In genomic region chr14:99036594-99037293, GRCh38 we compare ENCODE assay signal across 10 cellular contexts.
A peak's percentile ranks its signal among the peaks of the same experiment; 100 is the strongest.
DNase-seq lines count a peak whose midpoint lies in the region; ATAC-seq and TF ChIP-seq lines count a peak whose summit lies in the region.
"Had no signal": no experiment of that assay in that cellular context is flagged by ENCODE, and none has a peak within 500 bp of the region (broad histone marks: within the 10 kb centered on the region; RNA-seq: fewer than 3 reads in every experiment).

No MANE protein-coding gene starts in this region.

- H3K4me1 ChIP-seq in colonic mucosa (no peaks in the 10 kb centered on the region), muscle layer of duodenum (ENCODE audit: control insufficient read depth in 1 of 2, insufficient read depth in 2 of 2, low read length in 2 of 2) (peaks cover 10 to 12% of the 10 kb centered on the region in 2 donors), aorta (ENCODE audit: control insufficient read depth in 1 of 2, insufficient read depth in 2 of 2, low read length in 2 of 2) (peaks cover 0 to 2% of the 10 kb centered on the region in 2 donors)

- no peaks in the 10 kb centered on the region for H3K27me3 Mint-ChIP-seq in activated T-cell treated with anti-CD3 and anti-CD28 coated beads, Interleukin-2, amount 50 U/mL, for 24 hours
- H3K27me3 Mint-ChIP-seq: stimulated activated naive CD8-positive, alpha-beta T cell treated with anti-CD3 and anti-CD28 coated beads, Interleukin-15, Interleukin-2, amounts not matched to agents 100 ng/mL and 50 ng/mL, for 24 hours had no signal

- 86 to 93% methylated on average over 26 of the region's 26 CpGs for WGBS in aorta, 2 donors

- DNase-seq in activated T-cell treated with anti-CD3 and anti-CD28 coated beads, Interleukin-2, amount 50 U/mL, for 24 hours, result peak; percentile 20
- DNase-seq in activated T-cell treated with anti-CD3 and anti-CD28 coated beads, Interleukin-2, amount 50 U/mL, for 48 hours, result no peak
- DNase-seq in colonic mucosa, result no peak
- peak in 1 of 2 donors; percentile 74 for DNase-seq in aorta
- DNase-seq in putamen (ENCODE audit: low spot score), result no peak
- DNase-seq: NCI-H2081 had no signal

- H3K4me3 ChIP-seq in colonic mucosa, result no peak overlapping the region
- peak overlapping the region in 1 of 2 donors; percentile 30 for H3K4me3 ChIP-seq in muscle layer of duodenum (ENCODE audit: low read depth in 1 of 2, low read length in 2 of 2)
- H3K4me3 ChIP-seq in aorta (ENCODE audit: low read length in 2 of 2), result no peak overlapping the region

- no peaks in the 10 kb centered on the region for H3K4me1 Mint-ChIP-seq in activated T-cell treated with anti-CD3 and anti-CD28 coated beads, Interleukin-2, amount 50 U/mL, for 24 hours (ENCODE audit: low read depth)

- H3K27ac Mint-ChIP-seq in activated T-cell treated with anti-CD3 and anti-CD28 coated beads, Interleukin-2, amount 50 U/mL, for 24 hours, result no peak overlapping the region
- H3K27ac Mint-ChIP-seq: stimulated activated naive CD8-positive, alpha-beta T cell treated with anti-CD3 and anti-CD28 coated beads, Interleukin-15, Interleukin-2, amounts not matched to agents 100 ng/mL and 50 ng/mL, for 24 hours had no signal

- no peaks in the 10 kb centered on the region for H3K9me3 ChIP-seq in colonic mucosa
- no peaks in the 10 kb centered on the region for H3K9me3 ChIP-seq in muscle layer of duodenum (ENCODE audit: control insufficient read depth in 1 of 2, low read length in 2 of 2)
- no peaks in the 10 kb centered on the region for H3K9me3 ChIP-seq in aorta (ENCODE audit: control insufficient read depth, low read length)

- no peak overlapping the region for H3K9ac ChIP-seq in colonic mucosa (ENCODE audit: low read depth in 2 of 2, low read length in 2 of 2)

- H3K27ac ChIP-seq in colonic mucosa, result peak overlapping the region; percentile 17
- peak overlapping the region; percentile 67 for H3K27ac ChIP-seq in muscle layer of duodenum (ENCODE audit: low read length)
- peak overlapping the region; percentile 46 to 85 for H3K27ac ChIP-seq in aorta (ENCODE audit: low read depth in 1 of 2, low read length in 2 of 2)

- H3K4me3 Mint-ChIP-seq in activated T-cell treated with anti-CD3 and anti-CD28 coated beads, Interleukin-2, amount 50 U/mL, for 24 hours, result no peak overlapping the region
- H3K4me3 Mint-ChIP-seq: stimulated activated naive CD8-positive, alpha-beta T cell treated with anti-CD3 and anti-CD28 coated beads, Interleukin-15, Interleukin-2, amounts not matched to agents 100 ng/mL and 50 ng/mL, for 24 hours had no signal

- no peaks in the 10 kb centered on the region for H3K36me3 Mint-ChIP-seq in activated T-cell treated with anti-CD3 and anti-CD28 coated beads, Interleukin-2, amount 50 U/mL, for 24 hours (ENCODE audit: low read depth)

- H3K9me3 Mint-ChIP-seq in activated T-cell treated with anti-CD3 and anti-CD28 coated beads, Interleukin-2, amount 50 U/mL, for 24 hours, result no peaks in the 10 kb centered on the region

- intact Hi-C loops in colonic mucosa (cut with DNase I), result no loop called here
- intact Hi-C loops in aorta (cut with DNase I), result loop anchor here in 1 of 2 donors (2.0 to 10.0 kb wide), 4 partner anchors 80 to 568 kb away; partner anchors contain the start of gene CCDC85C

- H3K27me3 ChIP-seq in colonic mucosa (no peaks in the 10 kb centered on the region), muscle layer of duodenum (ENCODE audit: low read depth, low read length) (no peaks in the 10 kb centered on the region), aorta (ENCODE audit: control insufficient read depth in 1 of 2, insufficient read depth in 2 of 2, low read length in 1 of 2) (no peaks in the 10 kb centered on the region)

- TF ChIP-seq CTCF in colonic mucosa (IDR thresholded peaks at IDR 0.05), result no peak

- H3K36me3 ChIP-seq in colonic mucosa (no peaks in the 10 kb centered on the region), muscle layer of duodenum (ENCODE audit: control insufficient read depth in 1 of 2, insufficient read depth in 2 of 2, low read length in 2 of 2) (no peaks in the 10 kb centered on the region), aorta (ENCODE audit: control insufficient read depth in 1 of 2, insufficient read depth in 2 of 2, low read length in 1 of 2) (no peaks in the 10 kb centered on the region)

- ATAC-seq in aorta (ENCODE audit: low FRiP score), result no peak
- no peak for ATAC-seq in GM21528 (IDR thresholded peaks at IDR 0.05; ENCODE audit: low FRiP score, unreplicated experiment)
- ATAC-seq in GM21786 (IDR thresholded peaks at IDR 0.05; ENCODE audit: unreplicated experiment), result no peak

Comparison
In these comparisons a context has a peak if more than half of its experiments do, and no peak if none do; other contexts are left out.
1. H3K27ac ChIP-seq: peak in every context shown above with its lines; median percentile 67 in muscle layer of duodenum; 66 in aorta; 17 in colonic mucosa.